ENCODE assay signal across 21 cellular contexts in genomic region chr5:142427529-142427928, GRCh38.
"Had no signal": no experiment of that assay in that cellular context is flagged by ENCODE, and none has a peak within 500 bp of the region (broad histone marks: within the 10 kb centered on the region; RNA-seq: fewer than 3 reads in every experiment).

No MANE protein-coding gene starts in this region.

- H3K27me3 Mint-ChIP-seq: central memory CD8-positive, alpha-beta T cell; stimulated activated naive CD8-positive, alpha-beta T cell treated with anti-CD3 and anti-CD28 coated beads, Interleukin-15, Interleukin-2, amounts not matched to agents 100 ng/mL and 50 ng/mL, for 24 hours had no signal

- H3K27me3 ChIP-seq: colonic mucosa, gastrocnemius medialis, vagina had no signal

- FAIRE-seq: endometrium had no signal

- H3K36me3 ChIP-seq: colonic mucosa, gastrocnemius medialis, prostate gland, vagina had no signal

- H3K27ac ChIP-seq: colonic mucosa, prostate gland, vagina had no signal

- H3K4me3 Mint-ChIP-seq: central memory CD8-positive, alpha-beta T cell; neural crest cell; stimulated activated naive CD8-positive, alpha-beta T cell treated with anti-CD3 and anti-CD28 coated beads, Interleukin-15, Interleukin-2, amounts not matched to agents 100 ng/mL and 50 ng/mL, for 24 hours had no signal

- H3K4me1 ChIP-seq: colonic mucosa, prostate gland had no signal

- H3K9me3 ChIP-seq: colonic mucosa, gastrocnemius medialis, prostate gland, vagina had no signal

- H3K27ac Mint-ChIP-seq: activated T-cell treated with anti-CD3 and anti-CD28 coated beads, Interleukin-2, amount 50 U/mL, for 72 hours had no signal

- H3K4me3 ChIP-seq: colonic mucosa, gastrocnemius medialis, lung, prostate gland, skin epidermis, vagina had no signal

- DNase-seq: activated CD4-positive, alpha-beta T cell treated with anti-CD3 and anti-CD28 coated beads, Interleukin-2, amount 50 U/mL, for 4 hours; activated CD4-positive, CD25-positive, alpha-beta regulatory T cell treated with anti-CD3 and anti-CD28 coated beads, Interleukin-2, amount 50 U/mL, for 72 hours; activated naive CD8-positive, alpha-beta T cell treated with anti-CD3 and anti-CD28 coated beads, Interleukin-2, amount 10 ng/mL, durations not matched to agents 7 days and 5 days; activated T-cell treated with anti-CD3 and anti-CD28 coated beads, Interleukin-2, amount 50 U/mL, for 72 hours; colonic mucosa; gastrocnemius medialis; head of caudate nucleus; right cardiac atrium; stimulated activated CD4-positive, alpha-beta T cell treated with anti-CD3 and anti-CD28 coated beads, Interleukin-15, amount 100 ng/mL, for 24 hours; stimulated activated CD4-positive, alpha-beta T cell treated with anti-CD3 and anti-CD28 coated beads, Interleukin-2, amount 100 ng/mL, for 48 hours; trophoblast cell had no signal

- H3K9me3 Mint-ChIP-seq: activated T-cell treated with anti-CD3 and anti-CD28 coated beads, Interleukin-2, amount 50 U/mL, for 72 hours; central memory CD8-positive, alpha-beta T cell; stimulated activated naive CD8-positive, alpha-beta T cell treated with anti-CD3 and anti-CD28 coated beads, Interleukin-15, Interleukin-2, amounts not matched to agents 100 ng/mL and 50 ng/mL, for 24 hours had no signal

- ATAC-seq: activated T-cell treated with anti-CD3 and anti-CD28 coated beads, Interleukin-2, amount 50 U/mL, for 72 hours; esophagus mucosa; gastrocnemius medialis; SK-N-SH treated with all-trans-retinoic acid at 6 μM for 48 hours had no signal
